Comparison of ENCODE assay signal across 8 cellular contexts in the genomic region with DNA sequence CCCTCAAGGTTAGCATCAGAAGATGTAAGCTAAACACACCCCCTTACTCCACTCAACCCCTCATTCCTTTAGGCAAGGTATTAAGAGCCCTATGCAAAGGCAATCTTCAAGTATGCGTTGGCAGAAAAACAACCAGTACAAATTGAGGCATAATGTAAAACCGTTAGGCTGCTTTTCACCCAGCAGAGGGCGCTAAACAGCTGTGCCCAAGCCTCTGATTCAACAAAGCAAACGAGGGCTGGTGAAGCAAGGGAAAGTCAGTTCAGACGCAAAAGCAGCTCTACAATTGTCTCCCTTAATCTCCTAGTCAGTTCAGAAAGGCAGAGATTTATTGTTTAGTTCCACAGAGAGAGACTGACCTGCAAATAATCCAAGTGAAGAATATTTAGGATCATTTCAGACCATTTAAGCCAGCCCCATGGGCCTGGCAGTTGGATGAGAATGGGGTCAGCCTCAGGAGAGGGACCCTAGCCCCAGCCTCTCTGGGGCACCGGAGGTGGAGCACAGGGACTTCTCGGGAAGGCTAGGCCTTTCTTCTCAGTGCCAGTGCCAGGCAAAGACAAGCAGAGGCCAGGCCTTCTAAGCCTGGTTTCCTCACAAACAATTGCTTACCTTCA. TPM values are rescaled to one million over a fixed set of nuclear protein-coding genes. Genes with fewer than 3 reads are reported as not detected.
DNase-seq lines count a peak whose midpoint lies in the region; ATAC-seq lines count a peak whose summit lies in the region.

No MANE protein-coding gene starts in this region.

- no peak overlapping the region for H3K4me3 ChIP-seq in rectal smooth muscle tissue (ENCODE audit: low read length)

- H3K4me1 ChIP-seq in rectal smooth muscle tissue (ENCODE audit: control insufficient read depth, insufficient read depth, low read length): peaks cover 16% of the 10 kb centered on the region

- peaks cover 25% of the 10 kb centered on the region for H3K4me1 Mint-ChIP-seq in T-helper 1 cell treated with Interleukin-12 subunit alpha and Interleukin-12 subunit beta and Interleukin-4 antibody, amounts not matched to agents 30 μg/mL and 1 μg/mL, for 36 hours (ENCODE audit: low read depth)

- peak; percentile 88 for DNase-seq in AG20443 (ENCODE audit: low spot score)
- DNase-seq in NCI-H146 treated with DMSO at 0.1 percent for 48 hours (lab: John Stamatoyannopoulos, UW; ENCODE audit: unreplicated experiment): peak; percentile 55
- peak; percentile 84 for DNase-seq in amniotic epithelial cell (ENCODE audit: low read depth)
- DNase-seq in left ventricle myocardium superior: peak; percentile 67

- peak overlapping the region; percentile 47 for H3K27ac Mint-ChIP-seq in T-helper 1 cell treated with Interleukin-12 subunit alpha and Interleukin-12 subunit beta and Interleukin-4 antibody, amounts not matched to agents 30 μg/mL and 1 μg/mL, for 36 hours

- H3K36me3 ChIP-seq in rectal smooth muscle tissue (ENCODE audit: control insufficient read depth, insufficient read depth, low read length): no peaks in the 10 kb centered on the region

- no peak overlapping the region for H3K4me3 Mint-ChIP-seq in T-helper 1 cell treated with Interleukin-12 subunit alpha and Interleukin-12 subunit beta and Interleukin-4 antibody, amounts not matched to agents 30 μg/mL and 1 μg/mL, for 36 hours

- no peak overlapping the region for H3K9ac ChIP-seq in rectal smooth muscle tissue (ENCODE audit: low read length)

- H3K9me3 Mint-ChIP-seq in T-helper 1 cell treated with Interleukin-12 subunit alpha and Interleukin-12 subunit beta and Interleukin-4 antibody, amounts not matched to agents 30 μg/mL and 1 μg/mL, for 36 hours: no peaks in the 10 kb centered on the region

- no peaks in the 10 kb centered on the region for H3K36me3 Mint-ChIP-seq in T-helper 1 cell treated with Interleukin-12 subunit alpha and Interleukin-12 subunit beta and Interleukin-4 antibody, amounts not matched to agents 30 μg/mL and 1 μg/mL, for 36 hours (ENCODE audit: low read depth)

- H3K27ac ChIP-seq in rectal smooth muscle tissue (ENCODE audit: low read depth, low read length): peak overlapping the region; percentile 56

- H3K27me3 ChIP-seq in rectal smooth muscle tissue (ENCODE audit: control insufficient read depth, insufficient read depth, low read length): no peaks in the 10 kb centered on the region

- ATAC-seq in GM21423 (IDR thresholded peaks at IDR 0.05; ENCODE audit: unreplicated experiment): peak; percentile 48
- ATAC-seq in left ventricle myocardium superior: peak; percentile 77
- no peak for ATAC-seq in HG03108 (IDR thresholded peaks at IDR 0.05; ENCODE audit: unreplicated experiment)

- no peaks in the 10 kb centered on the region for H3K27me3 Mint-ChIP-seq in T-helper 1 cell treated with Interleukin-12 subunit alpha and Interleukin-12 subunit beta and Interleukin-4 antibody, amounts not matched to agents 30 μg/mL and 1 μg/mL, for 36 hours (ENCODE audit: low read depth)

- intact Hi-C loops in left ventricle myocardium superior (cut with micrococcal nuclease): loop anchor here (10.0 kb wide), 1 partner anchor 105 kb away; no protein-coding TSS in a partner anchor

RNA-seq across cellular contexts. Expression of gene DCAF5, which starts 23.5 kb away (rescaled TPM):
- 62.6 TPM for total RNA-seq in left ventricle myocardium superior
